ENCODE assay signal across 8 cellular contexts in the genomic region with DNA sequence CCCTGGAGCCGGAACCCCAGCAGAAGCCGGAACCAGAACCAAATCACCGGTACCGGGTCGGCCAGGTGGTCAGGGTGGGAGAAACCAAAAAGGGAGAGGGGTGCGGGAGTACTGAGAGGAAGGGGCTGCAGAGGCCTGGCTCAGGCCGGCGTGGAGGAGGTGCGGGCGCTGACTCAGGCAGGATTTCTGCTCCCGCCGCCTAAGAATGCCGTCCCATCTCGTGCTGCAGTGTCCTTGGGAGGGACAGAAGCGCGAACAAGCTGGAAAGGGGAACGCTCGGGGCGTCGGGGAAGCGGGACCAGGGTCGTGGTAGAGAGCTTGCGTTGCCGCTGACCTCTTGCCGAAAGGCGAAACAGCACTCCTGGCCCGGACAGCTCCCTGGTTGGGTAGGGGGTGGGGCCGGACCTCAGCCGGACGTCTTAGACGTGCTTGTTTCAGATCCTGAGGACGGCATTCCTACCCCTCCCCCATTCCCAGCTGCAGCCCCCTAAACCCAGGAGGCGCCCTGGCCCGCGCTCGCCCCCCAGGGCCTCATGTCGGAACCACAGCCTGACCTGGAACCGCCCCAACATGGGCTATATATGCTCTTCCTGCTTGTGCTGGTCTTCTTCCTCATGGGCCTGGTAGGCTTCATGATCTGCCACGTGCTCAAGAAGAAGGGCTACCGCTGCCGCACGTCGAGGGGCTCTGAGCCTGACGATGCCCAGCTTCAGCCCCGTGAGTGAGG. TPM values are rescaled to one million over a fixed set of nuclear protein-coding genes. Genes with fewer than 3 reads are reported as not detected.
DNase-seq lines count a peak whose midpoint lies in the region; ATAC-seq and TF ChIP-seq lines count a peak whose summit lies in the region.

No MANE protein-coding gene starts in this region.

- H4K20me1 ChIP-seq in OCI-LY1 (ENCODE audit: insufficient read depth, low read length) = no peaks in the 10 kb centered on the region

- H3K27me3 ChIP-seq in OCI-LY1 (ENCODE audit: insufficient read depth, low read length) (no peaks in the 10 kb centered on the region), esophagus squamous epithelium (no peaks in the 10 kb centered on the region), thyroid gland (no peaks in the 10 kb centered on the region)

- no peaks in the 10 kb centered on the region for H3K9me2 ChIP-seq in OCI-LY1 (ENCODE audit: low read depth, low read length)

- H3K4me2 ChIP-seq in OCI-LY1 (ENCODE audit: low read length) = peak overlapping the region; percentile 93

- ATAC-seq in HG02852 (IDR thresholded peaks at IDR 0.05; ENCODE audit: unreplicated experiment) (peak; percentile 28), naive B cell (ENCODE audit: low read depth in 2 of 2) (peak; percentile 60 to 61)

- DNase-seq in G401 (ENCODE audit: low spot score) = peak; percentile 19
- DNase-seq in activated T-cell treated with anti-CD3 and anti-CD28 coated beads for 48 hours (ENCODE audit: low read depth) = peak; percentile 56
- peak; percentile 30 for DNase-seq in esophagus squamous epithelium (lab: John Stamatoyannopoulos, UW)
- DNase-seq in naive B cell = peak; percentile 62
- DNase-seq in thyroid gland = peak; percentile 64 to 66
- no peak for DNase-seq in DMS79 (lab: John Stamatoyannopoulos, UW)

- TF ChIP-seq CTCF in OCI-LY1 (IDR thresholded peaks at IDR 0.05; ENCODE audit: low read length) (peak; percentile 69), esophagus squamous epithelium (IDR thresholded peaks at IDR 0.05) (peak in 5 of 6 experiments; percentile 15 to 45 (median 21)), thyroid gland (IDR thresholded peaks at IDR 0.05) (peak in 2 of 6 experiments; percentile 21 to 25)

- no peaks in the 10 kb centered on the region for H3K9me3 ChIP-seq in OCI-LY1 (ENCODE audit: low read length)
- H3K9me3 ChIP-seq in esophagus squamous epithelium = no peaks in the 10 kb centered on the region
- no peaks in the 10 kb centered on the region for H3K9me3 ChIP-seq in thyroid gland

- peak overlapping the region; percentile 70 for H3K27ac ChIP-seq in OCI-LY1 (ENCODE audit: low read depth, low read length, poor library complexity, severe bottlenecking)
- peak overlapping the region; percentile 70 to 93 (median 88) for H3K27ac ChIP-seq in esophagus squamous epithelium
- H3K27ac ChIP-seq in thyroid gland = no peak overlapping the region

- no peaks in the 10 kb centered on the region for H3K9me3 Mint-ChIP-seq in naive B cell

- H3K4me1 ChIP-seq in OCI-LY1 (ENCODE audit: insufficient read depth, low read length, severe bottlenecking) = peaks cover 35% of the 10 kb centered on the region
- H3K4me1 ChIP-seq in esophagus squamous epithelium = peaks cover 26 to 46% (median 27%) of the 10 kb centered on the region in 3 donors
- H3K4me1 ChIP-seq in thyroid gland = peaks cover 30 to 34% of the 10 kb centered on the region in 2 donors

- 6 to 7% methylated on average over 18 to 30 of the region's 45 CpGs for WGBS in esophagus squamous epithelium, 2 donors
- 5 to 9% methylated on average over 23 to 24 of the region's 45 CpGs for WGBS in thyroid gland, 2 donors

- peak overlapping the region; percentile 94 for H3K4me3 ChIP-seq in OCI-LY1 (ENCODE audit: low read depth, low read length, poor library complexity, severe bottlenecking)
- peak overlapping the region; percentile 77 to 94 (median 88) for H3K4me3 ChIP-seq in esophagus squamous epithelium
- peak overlapping the region; percentile 70 to 99 (median 76) for H3K4me3 ChIP-seq in thyroid gland (replicated peaks in 1 of 3)

- peak overlapping the region; percentile 84 to 93 (median 90) for H3K4me3 Mint-ChIP-seq in naive B cell

- in situ Hi-C loops in G401 (cut with HindIII; ENCODE audit: low sequenced_read_pairs) = no loop called here

- H3K36me3 ChIP-seq in OCI-LY1 (ENCODE audit: insufficient read depth, low read length) = peaks cover 42% of the 10 kb centered on the region
- peaks cover 0 to 40% (median 0%) of the 10 kb centered on the region in 3 donors for H3K36me3 ChIP-seq in esophagus squamous epithelium
- H3K36me3 ChIP-seq in thyroid gland = no peaks in the 10 kb centered on the region

- no peaks in the 10 kb centered on the region for H3K36me3 Mint-ChIP-seq in naive B cell

- no peaks in the 10 kb centered on the region for H3F3A ChIP-seq in OCI-LY1 (ENCODE audit: insufficient read depth, low read length)

- intact Hi-C loops in esophagus squamous epithelium (cut with DNase I) (no loop called here), thyroid gland (cut with DNase I) (no loop called here)

- no peak overlapping the region for H2AFZ ChIP-seq in OCI-LY1 (ENCODE audit: low read length)

- TF ChIP-seq POLR2A in esophagus squamous epithelium (IDR thresholded peaks at IDR 0.05) = no peak
- no peak for TF ChIP-seq POLR2A in thyroid gland (IDR thresholded peaks at IDR 0.05)

- H3K79me2 ChIP-seq in OCI-LY1 (ENCODE audit: insufficient read depth, low read length) = peaks cover 31% of the 10 kb centered on the region

- peaks cover 27 to 39% (median 35%) of the 10 kb centered on the region in 3 donors for H3K4me1 Mint-ChIP-seq in naive B cell

- no peaks in the 10 kb centered on the region for H3K27me3 Mint-ChIP-seq in naive B cell

- H3K27ac Mint-ChIP-seq in naive B cell = peak overlapping the region in 4 of 6 donors; percentile 2 to 91 (median 79)

- peak overlapping the region; percentile 90 for H3K9ac ChIP-seq in OCI-LY1 (ENCODE audit: low read length)

RNA-seq across cellular contexts. Expression of a gene that starts 1.1 kb away (rescaled TPM):
- total RNA-seq in G401 (2014; rRNA removed; shearing (Covaris generic)) = 9.9 and 21.2 TPM in 2 replicates
- total RNA-seq in esophagus squamous epithelium (10 to 100 TPM in 1 of 4 donors, 1 to 10 TPM in 3; 4.3 to 10.4 (median 6.4) TPM), thyroid gland (1 to 10 TPM; 2.4 to 5.7 (median 4.6) TPM)
- 1 to 10 TPM; 1.3 to 3.8 (median 2.3) TPM for polyA plus RNA-seq in naive B cell (ENCODE audit: low read depth in 6 of 6)

RNA-seq across cellular contexts. Expression of a gene that starts 1.2 kb away (rescaled TPM):
- total RNA-seq in G401 (2014; rRNA removed; shearing (Covaris generic)) = 105 and 117 TPM in 2 replicates
- total RNA-seq in esophagus squamous epithelium (10 to 100 TPM; 33.0 to 60.8 (median 40.4) TPM), thyroid gland (10 to 100 TPM; 44.2 to 62.7 (median 54.6) TPM)
- 100 to 1,000 TPM in 3 of 6 donors, 10 to 100 TPM in 3; 88.0 to 173 (median 99.5) TPM for polyA plus RNA-seq in naive B cell (ENCODE audit: low read depth in 6 of 6)

RNA-seq across cellular contexts. Expression of a gene that starts 13.4 kb away (rescaled TPM):
- total RNA-seq in G401 (2014; rRNA removed; shearing (Covaris generic)) = 8.8 and 17.7 TPM in 2 replicates
- 10 to 100 TPM in 2 of 4 donors, 1 to 10 TPM in 2; 6.0 to 27.7 (median 10.4) TPM for total RNA-seq in esophagus squamous epithelium
- 10 to 100 TPM in 2 of 6 donors, 1 to 10 TPM in 4; 4.9 to 12.1 (median 8.2) TPM for polyA plus RNA-seq in naive B cell (ENCODE audit: low read depth in 6 of 6)
- total RNA-seq in thyroid gland = 10 to 100 TPM; 15.2 to 28.3 (median 22.7) TPM

RNA-seq across cellular contexts. Expression of a gene that starts 19.1 kb away (rescaled TPM):
- total RNA-seq in G401 (2014; rRNA removed; shearing (Covaris generic)) = 23.5 and 34.0 TPM in 2 replicates
- total RNA-seq in esophagus squamous epithelium (100 to 1,000 TPM in 3 of 4 donors, 10 to 100 TPM in 1; 63.0 to 157 (median 124) TPM), thyroid gland (100 to 1,000 TPM in 1 of 4 donors, 10 to 100 TPM in 3; 82.1 to 103 (median 89.7) TPM)
- 10 to 100 TPM; 29.5 to 54.9 (median 45.9) TPM for polyA plus RNA-seq in naive B cell (ENCODE audit: low read depth in 6 of 6)

RNA-seq across cellular contexts. Expression of a gene that starts 44.2 kb away (rescaled TPM):
- total RNA-seq in G401 (2014; rRNA removed; shearing (Covaris generic)) = not detected in 2 replicates
- total RNA-seq in esophagus squamous epithelium (1 to 10 TPM; 1.1 to 5.9 (median 2.4) TPM), thyroid gland (10 to 100 TPM in 1 of 4 donors, 1 to 10 TPM in 3; 5.4 to 11.7 (median 8.3) TPM)
- polyA plus RNA-seq in naive B cell (ENCODE audit: low read depth in 6 of 6) = not detected

Comparison
In these comparisons a context has a peak if more than half of its experiments do, and no peak if none do; other contexts are left out.
1. H3K27ac ChIP-seq: peak in OCI-LY1 (single experiment) and esophagus squamous epithelium (4 of 4); none in thyroid gland (0 of 3).
2. Peak in every context shown above with its lines, with median percentiles within 50 percentile points of each other: H3K4me3 ChIP-seq.